Comparison of ENCODE assay signal across 8 cellular contexts in genomic region chr20:49724637-49725606, GRCh38. TPM values are rescaled to one million over a fixed set of nuclear protein-coding genes. Genes with fewer than 3 reads are reported as not detected.
DNase-seq lines count a peak whose midpoint lies in the region; ATAC-seq and TF ChIP-seq lines count a peak whose summit lies in the region.

No MANE protein-coding gene starts in this region.

- no peak overlapping the region for H3K27ac ChIP-seq in CD4-positive, alpha-beta T cell (ENCODE audit: low read depth, low read length)
- H3K27ac ChIP-seq in naive thymus-derived CD4-positive, alpha-beta T cell (ENCODE audit: low read depth, low read length), result no peak overlapping the region

- TF ChIP-seq CTCF in CD4-positive, alpha-beta T cell (IDR thresholded peaks at IDR 0.05), result no peak
- TF ChIP-seq CTCF in epithelial cell of proximal tubule (conservative IDR thresholded peaks at IDR 0.05; ENCODE audit: low read depth, low read length), result no peak

- H3K4me1 Mint-ChIP-seq in CD4-positive, alpha-beta T cell (ENCODE audit: low read depth), result peaks cover 9% of the 10 kb centered on the region
- peaks cover 8 to 18% (median 15%) of the 10 kb centered on the region in 7 donors for H3K4me1 Mint-ChIP-seq in naive thymus-derived CD4-positive, alpha-beta T cell

- H3K4me3 ChIP-seq in epithelial cell of proximal tubule (ENCODE audit: low read depth, low read length), result peak overlapping the region; percentile 9
- H3K4me3 ChIP-seq in naive thymus-derived CD4-positive, alpha-beta T cell (ENCODE audit: low read length), result no peak overlapping the region

- CTCF ChIA-PET in CD4-positive, alpha-beta T cell (lab: Charles Lee), result no interaction called here
- CTCF ChIA-PET in naive thymus-derived CD4-positive, alpha-beta T cell (lab: Charles Lee), result no interaction called here

- peaks cover 4% of the 10 kb centered on the region for H3K27me3 Mint-ChIP-seq in CD4-positive, alpha-beta T cell
- H3K27me3 Mint-ChIP-seq in naive thymus-derived CD4-positive, alpha-beta T cell, result peaks cover 0 to 7% (median 0%) of the 10 kb centered on the region in 5 donors

- POLR2A ChIA-PET in CD4-positive, alpha-beta T cell (lab: Charles Lee), result interaction anchor here (1.3 kb wide), 1 partner anchor 13 kb away, joined by 3 read pairs; no protein-coding TSS in a partner anchor
- POLR2A ChIA-PET in naive thymus-derived CD4-positive, alpha-beta T cell (lab: Charles Lee), result no interaction called here

- no peaks in the 10 kb centered on the region for H3K36me3 Mint-ChIP-seq in CD4-positive, alpha-beta T cell (ENCODE audit: low read depth)
- H3K36me3 Mint-ChIP-seq in naive thymus-derived CD4-positive, alpha-beta T cell, result no peaks in the 10 kb centered on the region

- intact Hi-C loops in CD4-positive, alpha-beta T cell (cut with DNase I, micrococcal nuclease), result loop anchor here in 1 of 2 experiments (10.0 kb wide), 1 partner anchor 110 kb away; no protein-coding TSS in a partner anchor
- intact Hi-C loops in naive thymus-derived CD4-positive, alpha-beta T cell (cut with micrococcal nuclease), result no loop called here

- no peaks in the 10 kb centered on the region for H3K9me3 ChIP-seq in CD4-positive, alpha-beta T cell (ENCODE audit: control insufficient read depth, low read length)
- no peaks in the 10 kb centered on the region for H3K9me3 ChIP-seq in naive thymus-derived CD4-positive, alpha-beta T cell (ENCODE audit: control insufficient read depth in 2 of 3, low read length in 3 of 3)

- peaks cover 0 to 6% of the 10 kb centered on the region in 2 donors for H3K4me1 ChIP-seq in naive thymus-derived CD4-positive, alpha-beta T cell (ENCODE audit: control insufficient read depth in 2 of 2, insufficient read depth in 2 of 2, low read length in 2 of 2)

- peak; percentile 48 for ATAC-seq in CD4-positive, alpha-beta T cell (ENCODE audit: poor library complexity)
- peak; percentile 77 for ATAC-seq in naive thymus-derived CD4-positive, alpha-beta T cell
- ATAC-seq in GM19328 (IDR thresholded peaks at IDR 0.05; ENCODE audit: unreplicated experiment), result no peak
- ATAC-seq in GM19395 (IDR thresholded peaks at IDR 0.05; ENCODE audit: unreplicated experiment), result no peak

- no peaks in the 10 kb centered on the region for H3K27me3 ChIP-seq in CD4-positive, alpha-beta T cell (ENCODE audit: control insufficient read depth, insufficient read depth, low read length)
- no peaks in the 10 kb centered on the region for H3K27me3 ChIP-seq in naive thymus-derived CD4-positive, alpha-beta T cell (ENCODE audit: control insufficient read depth in 2 of 2, insufficient read depth in 2 of 2, low read length in 2 of 2)

- no peak overlapping the region for H3K4me3 Mint-ChIP-seq in CD4-positive, alpha-beta T cell
- H3K4me3 Mint-ChIP-seq in naive thymus-derived CD4-positive, alpha-beta T cell, result peak overlapping the region in 3 of 10 donors; percentile 4 to 50 (median 35)

- no peak overlapping the region for H3K27ac Mint-ChIP-seq in CD4-positive, alpha-beta T cell
- H3K27ac Mint-ChIP-seq in naive thymus-derived CD4-positive, alpha-beta T cell, result no peak overlapping the region

- DNase-seq in CD4-positive, alpha-beta T cell, result peak in 2 of 10 experiments; percentile 5 to 6
- DNase-seq in NOMO-1 (lab: John Stamatoyannopoulos, UW; ENCODE audit: unreplicated experiment in 2 of 2) (peak; percentile 42 to 44), epithelial cell of proximal tubule (ENCODE audit: low read depth) (peak; percentile 90), DMS53 treated with DMSO at 0.1 percent for 48 hours (lab: John Stamatoyannopoulos, UW; ENCODE audit: unreplicated experiment) (no peak), AG08396 (ENCODE audit: low spot score) (no peak)
- DNase-seq in naive thymus-derived CD4-positive, alpha-beta T cell, result peak in 1 of 9 donors; percentile 11

- H3K9me3 Mint-ChIP-seq in CD4-positive, alpha-beta T cell, result no peaks in the 10 kb centered on the region
- peaks cover 0 to 2% (median 0%) of the 10 kb centered on the region in 11 donors for H3K9me3 Mint-ChIP-seq in naive thymus-derived CD4-positive, alpha-beta T cell

- H3K36me3 ChIP-seq in naive thymus-derived CD4-positive, alpha-beta T cell (ENCODE audit: control insufficient read depth in 2 of 3, insufficient read depth in 3 of 3, low read length in 3 of 3), result no peaks in the 10 kb centered on the region

RNA-seq across cellular contexts. Expression of gene B4GALT5, which starts 11.2 kb away (rescaled TPM):
- total RNA-seq in CD4-positive, alpha-beta T cell, result 1 to 10 TPM; 3.1 to 3.2 TPM
- 27.4 and 28.4 TPM in 2 replicates for total RNA-seq in epithelial cell of proximal tubule
- total RNA-seq in naive thymus-derived CD4-positive, alpha-beta T cell, result 10 to 100 TPM in 2 of 5 experiments, 1 to 10 TPM in 3; 3.3 to 23.1 (median 4.6) TPM
- under 1 TPM; 0.14 to 0.37 TPM for polyA plus RNA-seq in naive thymus-derived CD4-positive, alpha-beta T cell

Comparison
In these comparisons a context has a peak if more than half of its experiments do, and no peak if none do; other contexts are left out.
1. ATAC-seq: peak in CD4-positive, alpha-beta T cell (single experiment) and naive thymus-derived CD4-positive, alpha-beta T cell (single experiment); none in GM19328 (single experiment) and GM19395 (single experiment).
2. DNase-seq: peak in NOMO-1 (2 of 2) and epithelial cell of proximal tubule (single experiment); none in DMS53 treated with DMSO at 0.1 percent for 48 hours (single experiment) and AG08396 (single experiment).